Comparison of ENCODE assay signal across 7 cellular contexts in genomic region chr4:107736924-107737448, GRCh38. TPM values are rescaled to one million over a fixed set of nuclear protein-coding genes. Genes with fewer than 3 reads are reported as not detected.
A peak's percentile ranks its signal among the peaks of the same experiment; 100 is the strongest.
DNase-seq lines count a peak whose midpoint lies in the region; ATAC-seq and TF ChIP-seq lines count a peak whose summit lies in the region.

No MANE protein-coding gene starts in this region.

- POLR2A ChIA-PET in SK-N-SH (lab: Yijun Ruan, JAX) = no interaction called here

- no peaks in the 10 kb centered on the region for H3K9me3 Mint-ChIP-seq in immature natural killer cell

- no peak overlapping the region for H2AFZ ChIP-seq in SK-N-SH (ENCODE audit: low read depth)

- H3K36me3 Mint-ChIP-seq in immature natural killer cell = no peaks in the 10 kb centered on the region

- H3K4me1 ChIP-seq in SK-N-SH (ENCODE audit: control insufficient read depth in 1 of 2, insufficient read depth in 2 of 2, low read depth in 1 of 2, low read length in 1 of 2) (peaks cover 11 to 38% of the 10 kb centered on the region in 2 experiments; a peak in 3 of 4 replicates), ascending aorta (peaks cover 6 to 8% of the 10 kb centered on the region in 2 donors)

- peak; percentile 81 for TF ChIP-seq RAD21 in SK-N-SH (IDR thresholded peaks at IDR 0.05; ENCODE audit: low read length)

- no peaks in the 10 kb centered on the region for H3K9me2 ChIP-seq in SK-N-SH

- H3K9ac ChIP-seq in SK-N-SH = no peak overlapping the region

- CTCF ChIA-PET in SK-N-SH (lab: Yijun Ruan, JAX) = interaction anchor here (0.5 to 2.5 kb wide), 22 partner anchors 10 to 1364 kb away, joined by 3 to 23 read pairs (median 3); partner anchors contain the start of genes DKK2 and PAPSS1

- no peak overlapping the region for H3K27ac Mint-ChIP-seq in immature natural killer cell

- H3K27ac ChIP-seq in SK-N-SH (ENCODE audit: low read depth in 2 of 2, low read length in 1 of 2) (no peak overlapping the region), ascending aorta (no peak overlapping the region)

- H3K79me2 ChIP-seq in SK-N-SH (ENCODE audit: insufficient read depth) = no peaks in the 10 kb centered on the region

- peak; percentile 76 for ATAC-seq in GM21528 (IDR thresholded peaks at IDR 0.05; ENCODE audit: low FRiP score, unreplicated experiment)

- no peaks in the 10 kb centered on the region for H3K9me3 ChIP-seq in SK-N-SH
- H3K9me3 ChIP-seq in ascending aorta = no peaks in the 10 kb centered on the region

- DNase-seq in GM12865 (ENCODE audit: low read depth) (peak; percentile 75), HT-29 (ENCODE audit: low spot score) (peak; percentile 55), SK-N-SH (peak; percentile 45), ascending aorta (ENCODE audit: low spot score in 2 of 2) (no peak), immature natural killer cell (peak; percentile 43 to 48 (median 45))
- DNase-seq in stimulated activated CD4-positive, alpha-beta T cell treated with anti-CD3 and anti-CD28 coated beads, Interleukin-4, amount 100 ng/mL, for 4 hours = peak; percentile 15 to 22

- no peak overlapping the region for H3K4me3 Mint-ChIP-seq in immature natural killer cell

- no peak overlapping the region for H3K4me3 ChIP-seq in GM12865 (ENCODE audit: low read depth, low read length)
- H3K4me3 ChIP-seq in SK-N-SH (ENCODE audit: low read depth in 2 of 2, low read length in 1 of 2) = no peak overlapping the region; a peak in 1 of 4 replicates
- no peak overlapping the region for H3K4me3 ChIP-seq in ascending aorta

- H3K36me3 ChIP-seq in SK-N-SH (replicated peaks in 1 of 2; ENCODE audit: control insufficient read depth in 1 of 2, insufficient read depth in 2 of 2, low read length in 1 of 2) (no peaks in the 10 kb centered on the region), ascending aorta (no peaks in the 10 kb centered on the region)

- no peaks in the 10 kb centered on the region for H4K20me1 ChIP-seq in SK-N-SH (ENCODE audit: insufficient read depth)

- no peak for TF ChIP-seq EP300 in SK-N-SH (IDR thresholded peaks at IDR 0.05; ENCODE audit: borderline replicate concordance in 1 of 2, low read depth in 1 of 2, low read length in 1 of 2)

- no peaks in the 10 kb centered on the region for H3F3A ChIP-seq in SK-N-SH (replicated peaks; ENCODE audit: insufficient read depth)

- intact Hi-C loops in ascending aorta (cut with DNase I) = no loop called here

- WGBS in SK-N-SH (ENCODE audit: low lambda C conversion rate) = 42% methylated on average over 7 of the region's 7 CpGs

- TF ChIP-seq CTCF in GM12865 (IDR thresholded peaks at IDR 0.05; ENCODE audit: insufficient read depth, low read depth, low read length, missing control alignments) = peak; percentile 80
- TF ChIP-seq CTCF in SK-N-SH (IDR thresholded peaks at IDR 0.05) = peak; percentile 81
- peak; percentile 40 to 75 (median 71) for TF ChIP-seq CTCF in ascending aorta (IDR thresholded peaks at IDR 0.05)

- H3K4me2 ChIP-seq in SK-N-SH = no peak overlapping the region

- H3K27me3 ChIP-seq in SK-N-SH (ENCODE audit: insufficient read depth) (no peaks in the 10 kb centered on the region), ascending aorta (no peaks in the 10 kb centered on the region)

- no peaks in the 10 kb centered on the region for H3K4me1 Mint-ChIP-seq in immature natural killer cell

- peaks cover 0 to 2% (median 2%) of the 10 kb centered on the region in 3 donors for H3K27me3 Mint-ChIP-seq in immature natural killer cell (ENCODE audit: low read depth in 3 of 3)

TF ChIP-seq in SK-N-SH, 30 proteins besides CTCF, POLR2A, EP300 and RAD21:
- TF ChIP-seq SMC3 (IDR thresholded peaks at IDR 0.05; ENCODE audit: low read depth, low read length) = peak; percentile 45; the same call in 1 of the 2 replicates
- TF ChIP-seq YY1 (IDR thresholded peaks at IDR 0.05; ENCODE audit: low read depth) = no peak

RNA-seq across cellular contexts. Expression of gene PAPSS1, which starts 17.0 kb away (rescaled TPM):
- 23.4 and 23.9 TPM in 2 replicates for total RNA-seq in HT-29 (2014; rRNA removed; shearing (Covaris generic))
- polyA plus RNA-seq in SK-N-SH (2012; rRNA removed) (70.1 and 94.1 TPM in 2 replicates), immature natural killer cell (10 to 100 TPM; 24.1 to 61.9 (median 29.9) TPM)
- 90.6 and 94.5 TPM in 2 replicates for polyA plus RNA-seq in SK-N-SH (2012; cell fraction: cytosol; rRNA removed)
- 40.9 and 64.5 TPM in 2 replicates for polyA plus RNA-seq in SK-N-SH (2012; cell fraction: nucleus; rRNA removed)
- total RNA-seq in ascending aorta = 17.9 TPM

Comparison
In these comparisons a context has a peak if more than half of its experiments do, and no peak if none do; other contexts are left out.
1. DNase-seq: peak in GM12865 (single experiment), HT-29 (single experiment), SK-N-SH (single experiment), immature natural killer cell (3 of 3) and stimulated activated CD4-positive, alpha-beta T cell treated with anti-CD3 and anti-CD28 coated beads, Interleukin-4, amount 100 ng/mL, for 4 hours (2 of 2); none in ascending aorta (0 of 2).
2. Peak in every context shown above with its lines, with median percentiles within 50 percentile points of each other: CTCF ChIP-seq.